Comparison of ENCODE assay signal across 9 cellular contexts in the genomic region with DNA sequence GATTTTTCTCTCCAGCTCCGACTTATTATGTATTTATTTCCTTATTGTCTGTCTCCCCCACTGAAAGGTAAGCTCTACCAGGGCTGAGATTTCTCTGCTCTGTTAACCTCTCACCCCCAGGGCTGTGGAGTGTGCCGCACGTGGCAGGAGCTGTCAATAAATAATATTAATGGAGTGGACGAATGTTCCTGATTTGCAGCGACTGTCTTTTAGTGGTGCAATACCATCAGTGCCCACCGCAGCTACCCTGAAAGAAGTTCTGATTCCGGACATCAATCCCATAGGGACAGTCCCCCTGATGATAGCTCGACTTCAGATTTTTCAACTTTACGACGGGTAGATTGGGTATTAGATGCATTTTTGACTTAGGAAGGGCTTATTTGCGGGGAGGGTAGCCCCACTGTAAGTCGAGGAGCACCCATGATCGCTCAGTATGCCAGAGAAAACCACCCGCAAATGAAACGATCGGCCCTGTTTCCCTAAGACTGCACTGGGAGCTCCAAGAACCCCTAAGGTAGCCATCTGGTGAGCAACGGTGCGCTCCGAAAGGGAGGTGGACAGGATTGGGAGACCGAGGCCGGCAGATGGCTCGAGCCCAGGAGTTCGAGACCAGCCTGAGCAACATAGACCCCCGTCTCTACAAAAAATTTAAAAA. TPM values are rescaled to one million over a fixed set of nuclear protein-coding genes. Genes with fewer than 3 reads are reported as not detected.
DNase-seq lines count a peak whose midpoint lies in the region; FAIRE-seq and TF ChIP-seq lines count a peak whose summit lies in the region.
"Had no signal": no experiment of that assay in that cellular context is flagged by ENCODE, and none has a peak within 500 bp of the region (broad histone marks: within the 10 kb centered on the region; RNA-seq: fewer than 3 reads in every experiment).

No MANE protein-coding gene starts in this region.

- H3K4me3 Mint-ChIP-seq in mesothelial cell of epicardium: peak overlapping the region; percentile 82

- H3K27me3 ChIP-seq in DOHH2 (ENCODE audit: control insufficient read depth, low read length): peaks cover 17% of the 10 kb centered on the region
- H3K27me3 ChIP-seq in bronchial epithelial cell (ENCODE audit: control insufficient read depth, insufficient read depth, low read length): no peaks in the 10 kb centered on the region

- H3K9me3 ChIP-seq in DOHH2 (ENCODE audit: control insufficient read depth, insufficient read depth, low read length) (no peaks in the 10 kb centered on the region), KOPT-K1 (ENCODE audit: insufficient read depth, low read length, poor library complexity, severe bottlenecking) (no peaks in the 10 kb centered on the region)

- no peaks in the 10 kb centered on the region for H3F3A ChIP-seq in DOHH2 (ENCODE audit: control insufficient read depth, insufficient read depth)

- no peak overlapping the region for H3K27ac ChIP-seq in DOHH2 (ENCODE audit: low read depth, low read length)
- peak overlapping the region; percentile 74 for H3K27ac ChIP-seq in KOPT-K1 (ENCODE audit: low read depth, low read length, poor library complexity, severe bottlenecking)

- peaks cover 17% of the 10 kb centered on the region for H3K4me1 Mint-ChIP-seq in mesothelial cell of epicardium

- H3K9me3 Mint-ChIP-seq in mesothelial cell of epicardium: no peaks in the 10 kb centered on the region

- peak overlapping the region; percentile 80 for H3K4me3 ChIP-seq in DOHH2 (ENCODE audit: low read length)
- H3K4me3 ChIP-seq in bronchial epithelial cell (ENCODE audit: low read depth, low read length): peak overlapping the region; percentile 71

- peak overlapping the region; percentile 77 for H3K27ac Mint-ChIP-seq in mesothelial cell of epicardium

- peaks cover 13% of the 10 kb centered on the region for H4K20me1 ChIP-seq in DOHH2 (ENCODE audit: control insufficient read depth, insufficient read depth, low read depth, low read length)

- H3K4me2 ChIP-seq in DOHH2 (ENCODE audit: low read length): peak overlapping the region; percentile 89

- H3K36me3 ChIP-seq in DOHH2 (ENCODE audit: control insufficient read depth, low read length) (peaks cover 15% of the 10 kb centered on the region), KOPT-K1 (ENCODE audit: insufficient read depth, low read length) (no peaks in the 10 kb centered on the region), bronchial epithelial cell (ENCODE audit: control insufficient read depth, insufficient read depth, low read length) (no peaks in the 10 kb centered on the region)

- FAIRE-seq in bronchial epithelial cell (lab: Jason Lieb, UNC): no peak
- FAIRE-seq: TTC549 had no signal

- H3K27me3 Mint-ChIP-seq in mesothelial cell of epicardium (ENCODE audit: low read depth): peaks cover 26% of the 10 kb centered on the region

- peaks cover 38% of the 10 kb centered on the region for H3K79me2 ChIP-seq in DOHH2 (ENCODE audit: control insufficient read depth, low read length)

- no peaks in the 10 kb centered on the region for H3K9me2 ChIP-seq in DOHH2 (replicated peaks; ENCODE audit: control insufficient read depth, low read length)

- DNase-seq in bronchial epithelial cell (ENCODE audit: low read depth) (no peak), mesothelial cell of epicardium (ENCODE audit: low spot score in 2 of 2, unreplicated experiment in 2 of 2) (no peak), putamen (ENCODE audit: low spot score) (no peak), NCI-H2107 (lab: John Stamatoyannopoulos, UW) (no peak), occipital lobe (lab: John Stamatoyannopoulos, UW) (no peak), retina (no peak)

- peaks cover 31% of the 10 kb centered on the region for H3K4me1 ChIP-seq in DOHH2 (ENCODE audit: control insufficient read depth, low read length)

- no peaks in the 10 kb centered on the region for H3K36me3 Mint-ChIP-seq in mesothelial cell of epicardium

- peak; percentile 39 for TF ChIP-seq CTCF in DOHH2 (IDR thresholded peaks at IDR 0.05; ENCODE audit: low read depth, low read length, poor library complexity, severe bottlenecking)
- TF ChIP-seq CTCF in bronchial epithelial cell (IDR thresholded peaks at IDR 0.05; ENCODE audit: insufficient read depth, low read length, severe bottlenecking): no peak
- peak; percentile 32 for TF ChIP-seq CTCF in mesothelial cell of epicardium (IDR thresholded peaks at IDR 0.05; ENCODE audit: unreplicated experiment)

RNA-seq across cellular contexts. Expression of gene PPP2R2D, which starts 1.0 kb away (rescaled TPM):
- total RNA-seq in bronchial epithelial cell: 31.7 and 34.2 TPM in 2 replicates
- total RNA-seq in mesothelial cell of epicardium: 32.9 to 34.0 TPM (median 33.3 TPM) in 3 replicates
- total RNA-seq in occipital lobe: 64.1 TPM
